In the genomic region with DNA sequence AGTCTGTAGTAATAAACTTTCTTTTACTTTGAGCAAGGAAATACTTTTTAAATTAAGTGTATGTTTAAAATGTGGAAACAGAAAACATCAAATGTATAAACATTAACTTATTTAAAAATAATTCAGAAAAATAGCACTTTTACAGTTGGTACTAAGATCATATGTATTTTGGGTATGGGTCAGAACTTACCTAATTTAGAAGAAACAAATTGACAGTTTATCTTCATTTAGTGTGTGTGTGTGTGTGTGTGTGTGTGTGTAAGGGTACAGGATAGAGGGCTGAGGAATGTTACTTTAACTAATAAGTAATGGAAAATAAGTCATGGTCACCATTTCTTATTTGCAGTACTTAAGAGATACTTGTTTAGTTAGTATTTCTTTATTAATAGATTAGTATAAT, we compare ENCODE assay signal across 8 cellular contexts. TPM values are rescaled to one million over a fixed set of nuclear protein-coding genes. Genes with fewer than 3 reads are reported as not detected.
DNase-seq lines count a peak whose midpoint lies in the region; ATAC-seq and TF ChIP-seq lines count a peak whose summit lies in the region.

No MANE protein-coding gene starts in this region.

- H3K36me3 Mint-ChIP-seq in natural killer cell, result no peaks in the 10 kb centered on the region

- no peaks in the 10 kb centered on the region for H3K9me3 Mint-ChIP-seq in natural killer cell

- no peaks in the 10 kb centered on the region for H3K27me3 ChIP-seq in BLaER1 treated with 17β-estradiol and CSF1 and Interleukin-3, amounts not matched to agents 10 nM and 100 nM
- H3K27me3 ChIP-seq in Karpas-422 (ENCODE audit: low read length), result no peaks in the 10 kb centered on the region

- DNase-seq in Karpas-422 (peak; percentile 43), choroid plexus epithelial cell (ENCODE audit: low read depth) (no peak), natural killer cell (no peak), glomerular visceral epithelial cell (ENCODE audit: extremely low spot score) (no peak), SIG-M5 (lab: John Stamatoyannopoulos, UW) (no peak)

- TF ChIP-seq CTCF in choroid plexus epithelial cell (conservative IDR thresholded peaks at IDR 0.05; ENCODE audit: low read depth, low read length), result no peak
- no peak for TF ChIP-seq CTCF in natural killer cell (IDR thresholded peaks at IDR 0.05)

- peaks cover 13 to 82% (median 59%) of the 10 kb centered on the region in 11 experiments; a peak in 20 of 22 replicates for H4K20me1 ChIP-seq in BLaER1 treated with 17β-estradiol and CSF1 and Interleukin-3, amounts not matched to agents 10 nM and 100 nM
- peaks cover 3% of the 10 kb centered on the region; the same call in 1 of the 2 replicates for H4K20me1 ChIP-seq in Karpas-422 (ENCODE audit: insufficient read depth, low read depth, low read length)

- peaks cover 73 to 75% of the 10 kb centered on the region in 2 donors for H3K4me1 Mint-ChIP-seq in natural killer cell

- H3K36me3 ChIP-seq in BLaER1 treated with 17β-estradiol and CSF1 and Interleukin-3, amounts not matched to agents 10 nM and 100 nM, result peaks cover 0 to 3% (median 0%) of the 10 kb centered on the region in 11 experiments; a peak in 3 of 22 replicates
- H3K36me3 ChIP-seq in Karpas-422 (ENCODE audit: insufficient read depth, low read length), result peaks cover 6% of the 10 kb centered on the region; the same call in 1 of the 2 replicates

- peak overlapping the region; percentile 96 for H3K4me3 Mint-ChIP-seq in natural killer cell

- no peaks in the 10 kb centered on the region for H3K27me3 Mint-ChIP-seq in natural killer cell (ENCODE audit: low read depth in 2 of 2)

- peaks cover 85% of the 10 kb centered on the region for H3K79me2 ChIP-seq in Karpas-422 (ENCODE audit: low read length)

- intact Hi-C loops in natural killer cell (cut with micrococcal nuclease), result no loop called here

- peaks cover 13 to 59% (median 31%) of the 10 kb centered on the region in 10 experiments for H3K4me1 ChIP-seq in BLaER1 treated with 17β-estradiol and CSF1 and Interleukin-3, amounts not matched to agents 10 nM and 100 nM
- H3K4me1 ChIP-seq in Karpas-422 (ENCODE audit: low read length), result peaks cover 32% of the 10 kb centered on the region

- H3K27ac ChIP-seq in BLaER1 treated with 17β-estradiol and CSF1 and Interleukin-3, amounts not matched to agents 10 nM and 100 nM, result peak overlapping the region in 1 of 11 experiments; percentile 99; a peak in 1 of 22 replicates
- H3K27ac ChIP-seq in Karpas-422 (ENCODE audit: low read length), result no peak overlapping the region

- H3K9me3 ChIP-seq in BLaER1 treated with 17β-estradiol and CSF1 and Interleukin-3, amounts not matched to agents 10 nM and 100 nM (replicated peaks in 1 of 11), result peaks cover 0 to 2% (median under 1%) of the 10 kb centered on the region in 11 experiments; a peak in 8 of 22 replicates
- no peaks in the 10 kb centered on the region for H3K9me3 ChIP-seq in Karpas-422 (ENCODE audit: low read length)

- H2AFZ ChIP-seq in Karpas-422 (ENCODE audit: low read length), result no peak overlapping the region

- H3K4me3 ChIP-seq in BLaER1 treated with 17β-estradiol and CSF1 and Interleukin-3, amounts not matched to agents 10 nM and 100 nM, result peak overlapping the region; percentile 78 to 100 (median 92); a peak in 16 of 20 replicates
- peak overlapping the region; percentile 81 for H3K4me3 ChIP-seq in Karpas-422 (ENCODE audit: low read length)
- H3K4me3 ChIP-seq in choroid plexus epithelial cell (ENCODE audit: low read depth, low read length), result peak overlapping the region; percentile 75

- H3K27ac Mint-ChIP-seq in natural killer cell, result peak overlapping the region in 1 of 2 donors; percentile 3

- H3K9ac ChIP-seq in BLaER1 treated with 17β-estradiol and CSF1 and Interleukin-3, amounts not matched to agents 10 nM and 100 nM, result peak overlapping the region in 7 of 11 experiments; percentile 46 to 99 (median 65); a peak in 11 of 22 replicates
- peak overlapping the region; percentile 84 for H3K9ac ChIP-seq in Karpas-422 (ENCODE audit: low read length)

- no peaks in the 10 kb centered on the region for H3K9me2 ChIP-seq in Karpas-422 (replicated peaks; ENCODE audit: insufficient read depth, low read length)

- no peak for ATAC-seq in natural killer cell
- ATAC-seq in HG02763 (IDR thresholded peaks at IDR 0.05; ENCODE audit: unreplicated experiment), result no peak
- ATAC-seq in GM21367 (IDR thresholded peaks at IDR 0.05; ENCODE audit: unreplicated experiment), result no peak

- peak overlapping the region; percentile 68 to 98 (median 90) for H3K4me2 ChIP-seq in BLaER1 treated with 17β-estradiol and CSF1 and Interleukin-3, amounts not matched to agents 10 nM and 100 nM
- H3K4me2 ChIP-seq in Karpas-422 (ENCODE audit: low read depth, low read length, poor library complexity, severe bottlenecking), result peak overlapping the region; percentile 77

RNA-seq across cellular contexts. Expression of a gene that starts 3.3 kb away (rescaled TPM):
- total RNA-seq in Karpas-422 (2014; rRNA removed; shearing (Covaris generic); ENCODE audit: low replicate concordance), result 29.5 and 43.0 TPM in 2 replicates
- 10 to 100 TPM; 75.5 to 90.0 (median 87.1) TPM for total RNA-seq in natural killer cell
